In the genomic region with DNA sequence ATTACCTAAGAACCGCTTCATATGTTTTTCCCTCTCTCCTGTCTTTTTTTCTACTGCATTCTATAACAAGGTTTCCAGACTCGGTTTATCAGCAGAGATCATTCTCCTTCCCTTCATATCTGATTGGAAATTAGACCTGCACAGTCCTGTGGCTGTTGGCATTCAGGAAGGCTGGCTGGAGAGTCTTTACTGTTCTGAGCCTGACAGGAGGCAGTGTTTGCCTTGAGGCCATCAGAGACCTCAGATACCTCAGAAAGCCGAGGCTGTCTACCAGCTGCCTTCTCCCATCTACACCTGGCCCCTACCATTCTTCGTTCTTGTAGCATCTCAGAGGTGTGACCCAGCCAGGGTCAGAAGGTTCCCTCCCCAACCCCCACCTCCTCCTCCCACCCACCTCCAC, we compare ENCODE assay signal across 19 cellular contexts.
"Had no signal": no experiment of that assay in that cellular context is flagged by ENCODE, and none has a peak within 500 bp of the region (broad histone marks: within the 10 kb centered on the region; RNA-seq: fewer than 3 reads in every experiment).

No MANE protein-coding gene starts in this region.

- H3K79me2 ChIP-seq: hepatocyte had no signal

- H3K4me3 Mint-ChIP-seq: activated CD4-positive, alpha-beta memory T cell treated with anti-CD3 and anti-CD28 coated beads, Interleukin-2, amount 10 ng/mL, durations not matched to agents 7 days and 5 days; activated T-cell treated with anti-CD3 and anti-CD28 coated beads, Interleukin-2, amount 50 U/mL, for 4 hours; endodermal cell; nephron progenitor cell; T-helper 1 cell treated with Interleukin-12 subunit alpha and Interleukin-12 subunit beta and Interleukin-4 antibody, amounts not matched to agents 30 μg/mL and 1 μg/mL, for 36 hours had no signal

- H3K4me2 ChIP-seq: hepatocyte had no signal

- H3K27ac ChIP-seq: dorsolateral prefrontal cortex, hepatocyte, right atrium auricular region, tibial nerve had no signal

- H3K4me3 ChIP-seq: dorsolateral prefrontal cortex, hepatocyte, right atrium auricular region, tibial nerve had no signal

- H3K27ac Mint-ChIP-seq: activated CD4-positive, alpha-beta memory T cell treated with anti-CD3 and anti-CD28 coated beads, Interleukin-2, amount 10 ng/mL, durations not matched to agents 7 days and 5 days; endodermal cell; nephron progenitor cell; progenitor cell of endocrine pancreas had no signal

- H3K27me3 ChIP-seq: dorsolateral prefrontal cortex, hepatocyte, right atrium auricular region, tibial nerve had no signal

- H3K9me3 ChIP-seq: right atrium auricular region, tibial nerve had no signal

- H2AFZ ChIP-seq: hepatocyte had no signal

- H3K36me3 ChIP-seq: right atrium auricular region, tibial nerve had no signal

- DNase-seq: activated CD4-positive, alpha-beta memory T cell treated with anti-CD3 and anti-CD28 coated beads, Interleukin-2, amount 10 ng/mL, durations not matched to agents 7 days and 5 days; activated CD4-positive, alpha-beta T cell treated with anti-CD3 and anti-CD28 coated beads for 4 hours; activated effector memory CD4-positive, alpha-beta T cell treated with Interleukin-2 at 50 U/mL for 16 hours; activated naive CD4-positive, alpha-beta T cell treated with anti-CD3 and anti-CD28 coated beads, Interleukin-2, amount 50 U/mL, for 16 hours; activated T-cell treated with anti-CD3 and anti-CD28 coated beads, Interleukin-2, amount 50 U/mL, for 4 hours; dorsolateral prefrontal cortex; endodermal cell; erythroblast; kidney glomerular epithelial cell; mesendoderm; nephron progenitor cell; occipital lobe; stimulated activated CD4-positive, alpha-beta T cell treated with anti-CD3 and anti-CD28 coated beads, Interleukin-4, amount 100 ng/mL, for 1 hour; substantia nigra had no signal

- H3K9me3 Mint-ChIP-seq: nephron progenitor cell had no signal
